ENCODE assay signal across 10 cellular contexts in the genomic region with DNA sequence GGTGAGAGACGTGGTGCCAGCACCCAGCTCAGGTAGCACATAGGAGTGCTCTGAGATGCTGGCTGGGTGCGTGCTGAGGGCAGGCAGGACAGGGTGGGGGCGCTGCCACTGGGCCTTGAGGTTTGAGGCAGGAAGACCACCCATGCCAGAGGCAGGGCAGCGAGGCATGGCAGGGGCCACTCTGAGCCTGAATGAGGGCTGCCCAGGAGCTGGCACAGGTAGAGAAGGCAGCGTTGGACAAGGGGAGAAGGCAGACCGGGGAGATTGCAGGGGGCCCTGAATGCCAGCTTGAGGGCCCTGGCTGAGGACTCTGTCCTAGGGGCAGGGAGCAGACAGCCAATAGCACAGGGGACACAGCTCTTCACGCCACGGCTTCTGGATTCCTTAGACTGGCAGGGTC. TPM values are rescaled to one million over a fixed set of nuclear protein-coding genes. Genes with fewer than 3 reads are reported as not detected.
A peak's percentile ranks its signal among the peaks of the same experiment; 100 is the strongest.
DNase-seq lines count a peak whose midpoint lies in the region; ATAC-seq and TF ChIP-seq lines count a peak whose summit lies in the region.
"Had no signal": no experiment of that assay in that cellular context is flagged by ENCODE, and none has a peak within 500 bp of the region (broad histone marks: within the 10 kb centered on the region; RNA-seq: fewer than 3 reads in every experiment).

No MANE protein-coding gene starts in this region.

- H3K9ac ChIP-seq in skeletal muscle tissue (ENCODE audit: low read depth in 1 of 3, low read length in 3 of 3): peak overlapping the region in 2 of 3 donors; percentile 32 to 54

- H3K4me1 ChIP-seq in RWPE2 (ENCODE audit: insufficient read depth, poor library complexity, severe bottlenecking) (peaks cover 10% of the 10 kb centered on the region), right cardiac atrium (ENCODE audit: control insufficient read depth, insufficient read depth, low read length) (peaks cover 28% of the 10 kb centered on the region), skeletal muscle tissue (ENCODE audit: control insufficient read depth in 3 of 3, insufficient read depth in 3 of 3, low read length in 3 of 3) (peaks cover 27 to 44% (median 38%) of the 10 kb centered on the region in 3 donors)

- no peaks in the 10 kb centered on the region for H3K36me3 ChIP-seq in GM06990 (ENCODE audit: control insufficient read depth, insufficient read depth, low read length)
- H3K36me3 ChIP-seq in RWPE2 (ENCODE audit: low read depth): no peaks in the 10 kb centered on the region
- H3K36me3 ChIP-seq in skeletal muscle tissue (ENCODE audit: control insufficient read depth in 3 of 3, insufficient read depth in 3 of 3, low read length in 3 of 3): no peaks in the 10 kb centered on the region
- H3K36me3 ChIP-seq: MG63 had no signal

- 77% methylated on average over 8 of the region's 8 CpGs for WGBS in right cardiac atrium

- no peak overlapping the region for H3K4me3 ChIP-seq in GM06990 (replicated peaks; ENCODE audit: low read depth, low read length)
- no peak overlapping the region for H3K4me3 ChIP-seq in RWPE2 (ENCODE audit: severe bottlenecking)
- no peak overlapping the region for H3K4me3 ChIP-seq in right cardiac atrium (ENCODE audit: low read length)
- peak overlapping the region in 1 of 3 donors; percentile 13 for H3K4me3 ChIP-seq in skeletal muscle tissue (ENCODE audit: low read length in 3 of 3)
- H3K4me3 ChIP-seq: MG63, PC-9 had no signal

- intact Hi-C loops in right cardiac atrium (cut with DNase I): loop anchor here in 1 of 4 donors (10.0 kb wide), 1 partner anchor 54 kb away; a partner anchor contains a TSS

- TF ChIP-seq CTCF in GM06990 (IDR thresholded peaks at IDR 0.05; ENCODE audit: insufficient read depth, low read length, poor library complexity, severe bottlenecking) (no peak), RWPE2 (IDR thresholded peaks at IDR 0.05; ENCODE audit: poor library complexity, severe bottlenecking) (no peak), GM20000 (IDR thresholded peaks at IDR 0.05; ENCODE audit: extremely low read depth, missing control alignments) (no peak)

- H3K27ac ChIP-seq in RWPE2 (ENCODE audit: poor library complexity, severe bottlenecking) (no peak overlapping the region), right cardiac atrium (ENCODE audit: low read length) (peak overlapping the region; percentile 39), skeletal muscle tissue (ENCODE audit: low read depth, low read length) (peak overlapping the region; percentile 65)
- H3K27ac ChIP-seq: PC-9 had no signal

- H3K27me3 ChIP-seq in GM06990 (replicated peaks; ENCODE audit: control insufficient read depth, insufficient read depth, low read length) (no peaks in the 10 kb centered on the region), RWPE2 (ENCODE audit: insufficient read depth, poor library complexity, severe bottlenecking) (no peaks in the 10 kb centered on the region), right cardiac atrium (ENCODE audit: control insufficient read depth, insufficient read depth) (no peaks in the 10 kb centered on the region), skeletal muscle tissue (ENCODE audit: control insufficient read depth in 3 of 3, insufficient read depth in 3 of 3, low read length in 3 of 3) (no peaks in the 10 kb centered on the region)
- H3K27me3 ChIP-seq: MG63 had no signal

- ATAC-seq in RWPE2 (ENCODE audit: low read depth) (no peak), right cardiac atrium (no peak)

- no peaks in the 10 kb centered on the region for H3K9me3 ChIP-seq in RWPE2 (ENCODE audit: severe bottlenecking)
- H3K9me3 ChIP-seq in right cardiac atrium (ENCODE audit: control insufficient read depth, low read length): no peaks in the 10 kb centered on the region
- H3K9me3 ChIP-seq in skeletal muscle tissue (ENCODE audit: control insufficient read depth in 3 of 3, low read length in 3 of 3): no peaks in the 10 kb centered on the region
- H3K9me3 ChIP-seq: MG63 had no signal

- peak; percentile 48 for DNase-seq in GM06990 (ENCODE audit: extremely low read depth, insufficient read length)
- DNase-seq in RWPE2 (ENCODE audit: low spot score): peak; percentile 68
- DNase-seq in right cardiac atrium: peak in 2 of 3 donors; percentile 50 to 58
- DNase-seq in GM20000 (ENCODE audit: low spot score): no peak
- DNase-seq in cerebellar cortex (ENCODE audit: low spot score): no peak
- DNase-seq in NCI-H774 (lab: John Stamatoyannopoulos, UW): no peak
- DNase-seq: MG63, NCI-H2171, PC-9 had no signal

RNA-seq across cellular contexts. Expression of a gene that starts 50.2 kb away (rescaled TPM):
- total RNA-seq in right cardiac atrium: 10 to 100 TPM; 38.8 to 85.9 (median 82.0) TPM
- polyA plus RNA-seq in right cardiac atrium: 40.3 TPM
- total RNA-seq in skeletal muscle tissue: 7.3 TPM

Comparison
In these comparisons a context has a peak if more than half of its experiments do, and no peak if none do; other contexts are left out.
1. DNase-seq: peak in GM06990 (single experiment), RWPE2 (single experiment) and right cardiac atrium (2 of 3); none in GM20000 (single experiment), cerebellar cortex (single experiment) and NCI-H774 (single experiment).